ENCODE assay signal across 8 cellular contexts in the genomic region with DNA sequence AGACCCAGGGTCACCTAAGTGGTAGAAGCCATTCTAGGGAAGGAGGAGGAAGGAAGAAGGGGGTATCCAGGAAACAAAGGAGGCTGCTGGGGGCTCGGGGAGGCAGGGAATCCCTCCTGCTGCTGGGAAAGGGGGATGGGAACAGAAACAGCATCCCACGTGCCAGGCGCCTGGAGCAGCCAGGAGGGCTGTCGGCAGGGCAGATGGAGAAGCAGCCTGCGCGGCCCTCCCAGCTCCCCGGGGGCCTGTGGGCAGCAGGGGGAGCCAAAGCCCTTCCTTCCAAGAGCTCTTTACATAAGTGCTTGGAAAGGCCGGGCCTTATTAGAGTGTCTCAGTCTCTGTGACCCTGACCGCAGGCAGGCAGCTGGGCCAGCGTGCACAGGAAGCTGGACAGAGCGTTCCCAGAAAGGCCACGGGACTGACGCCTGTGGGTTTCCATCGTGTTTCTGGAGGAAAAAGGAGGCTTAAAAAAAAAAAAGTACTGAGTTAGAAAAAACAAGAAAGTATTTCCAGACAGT. TPM values are rescaled to one million over a fixed set of nuclear protein-coding genes. Genes with fewer than 3 reads are reported as not detected.
DNase-seq lines count a peak whose midpoint lies in the region; ATAC-seq and TF ChIP-seq lines count a peak whose summit lies in the region.

No MANE protein-coding gene starts in this region.

- ATAC-seq in left cardiac atrium, result peak; percentile 91 to 95
- ATAC-seq in upper lobe of right lung, result peak; percentile 96

- H3K9me3 ChIP-seq in prostate gland (no peaks in the 10 kb centered on the region), upper lobe of right lung (no peaks in the 10 kb centered on the region)

- 17% methylated on average over 14 of the region's 14 CpGs for WGBS in prostate gland

- H3K27ac Mint-ChIP-seq in T-helper 2 cell treated with Interferon-gamma antibody and Interleukin-4, amounts not matched to agents 5 μg/mL and 100 μg/mL, for 36 hours, result peak overlapping the region; percentile 87

- H3K4me1 ChIP-seq in prostate gland (replicated peaks), result no peaks in the 10 kb centered on the region
- peaks cover 11% of the 10 kb centered on the region for H3K4me1 ChIP-seq in upper lobe of right lung

- intact Hi-C loops in left cardiac atrium (cut with DNase I), result no loop called here
- intact Hi-C loops in prostate gland (cut with DNase I), result loop anchor here (2.0 kb wide), 1 partner anchor 14 kb away; no protein-coding TSS in a partner anchor
- intact Hi-C loops in upper lobe of right lung (cut with DNase I), result no loop called here

- H3K9me3 Mint-ChIP-seq in T-helper 2 cell treated with Interferon-gamma antibody and Interleukin-4, amounts not matched to agents 5 μg/mL and 100 μg/mL, for 36 hours, result no peaks in the 10 kb centered on the region

- H3K27me3 Mint-ChIP-seq in T-helper 2 cell treated with Interferon-gamma antibody and Interleukin-4, amounts not matched to agents 5 μg/mL and 100 μg/mL, for 36 hours (ENCODE audit: low read depth), result peaks cover 2% of the 10 kb centered on the region

- peak overlapping the region; percentile 55 for H3K4me3 Mint-ChIP-seq in T-helper 2 cell treated with Interferon-gamma antibody and Interleukin-4, amounts not matched to agents 5 μg/mL and 100 μg/mL, for 36 hours

- TF ChIP-seq CTCF in prostate gland (IDR thresholded peaks at IDR 0.05) (peak; percentile 40 to 75 (median 64)), upper lobe of right lung (IDR thresholded peaks at IDR 0.05) (peak; percentile 86)

- no peak overlapping the region for H3K4me3 ChIP-seq in prostate gland
- no peak overlapping the region for H3K4me3 ChIP-seq in upper lobe of right lung

- H3K27ac ChIP-seq in angular gyrus (ENCODE audit: low read depth, low read length) (peak overlapping the region; percentile 91), prostate gland (peak overlapping the region; percentile 82 to 84), upper lobe of right lung (peak overlapping the region; percentile 91)

- H3K36me3 ChIP-seq in prostate gland (no peaks in the 10 kb centered on the region), upper lobe of right lung (no peaks in the 10 kb centered on the region)

- no peaks in the 10 kb centered on the region for H3K36me3 Mint-ChIP-seq in T-helper 2 cell treated with Interferon-gamma antibody and Interleukin-4, amounts not matched to agents 5 μg/mL and 100 μg/mL, for 36 hours (ENCODE audit: low read depth)

- H3K27me3 ChIP-seq in prostate gland (replicated peaks; ENCODE audit: insufficient read depth) (no peaks in the 10 kb centered on the region), upper lobe of right lung (no peaks in the 10 kb centered on the region)

- DNase-seq in NCI-H748 (lab: John Stamatoyannopoulos, UW; ENCODE audit: unreplicated experiment) (peak; percentile 49), NCI-H748 treated with DMSO at 0.1 percent for 48 hours (lab: John Stamatoyannopoulos, UW) (no peak), NCI-H1092 (lab: John Stamatoyannopoulos, UW) (peak; percentile 77), left cardiac atrium (peak; percentile 94), prostate gland (ENCODE audit: low spot score) (peak; percentile 59), upper lobe of right lung (peak; percentile 93)
- DNase-seq in T-helper 2 cell treated with Interferon-gamma antibody and Interleukin-4, amounts not matched to agents 5 μg/mL and 100 μg/mL, for 36 hours (ENCODE audit: low spot score), result peak; percentile 53

- peaks cover 4% of the 10 kb centered on the region for H3K4me1 Mint-ChIP-seq in T-helper 2 cell treated with Interferon-gamma antibody and Interleukin-4, amounts not matched to agents 5 μg/mL and 100 μg/mL, for 36 hours (ENCODE audit: low read depth)

- TF ChIP-seq POLR2A in prostate gland (IDR thresholded peaks at IDR 0.05), result no peak

RNA-seq across cellular contexts. Expression of a gene that starts 24.8 kb away (rescaled TPM):
- 10 to 100 TPM; 12.0 to 31.5 TPM for total RNA-seq in left cardiac atrium
- total RNA-seq in prostate gland, result 10 to 100 TPM; 20.5 to 22.5 TPM
- total RNA-seq in upper lobe of right lung, result 11.1 TPM

RNA-seq across cellular contexts. Expression of a gene that starts 41.0 kb away (rescaled TPM):
- 10 to 100 TPM; 20.3 to 21.1 TPM for total RNA-seq in left cardiac atrium
- total RNA-seq in prostate gland, result 10 to 100 TPM; 15.6 to 26.8 TPM
- 23.4 TPM for total RNA-seq in upper lobe of right lung

RNA-seq across cellular contexts. Expression of a gene that starts 43.4 kb away (rescaled TPM):
- total RNA-seq in left cardiac atrium (10 to 100 TPM; 23.4 to 38.7 TPM), prostate gland (100 to 1,000 TPM in 1 of 2 donors, 10 to 100 TPM in 1; 67.5 to 122 TPM), upper lobe of right lung (82.9 TPM)
